In genomic region chr5:157827429-157827828, GRCh38 we compare ENCODE assay signal across 15 cellular contexts. TPM values are rescaled to one million over a fixed set of nuclear protein-coding genes. Genes with fewer than 3 reads are reported as not detected.
DNase-seq lines count a peak whose midpoint lies in the region; ATAC-seq and TF ChIP-seq lines count a peak whose summit lies in the region.
"Had no signal": no experiment of that assay in that cellular context is flagged by ENCODE, and none has a peak within 500 bp of the region (broad histone marks: within the 10 kb centered on the region; RNA-seq: fewer than 3 reads in every experiment).

No MANE protein-coding gene starts in this region.

- H3K27ac Mint-ChIP-seq in activated CD8-positive, alpha-beta T cell treated with anti-CD3 and anti-CD28 coated beads, Interleukin-2, amount 10 ng/mL, durations not matched to agents 7 days and 5 days = no peak overlapping the region

- intact Hi-C loops in heart right ventricle (cut with DNase I) (loop anchor here in 5 of 10 donors (5.0 to 10.0 kb wide), 4 partner anchors 90 to 1307 kb away; no protein-coding TSS in a partner anchor), uterus (cut with DNase I; ENCODE audit: low total_unique reads) (no loop called here)

- H3K9me3 Mint-ChIP-seq in activated CD8-positive, alpha-beta T cell treated with anti-CD3 and anti-CD28 coated beads, Interleukin-2, amount 10 ng/mL, durations not matched to agents 7 days and 5 days (ENCODE audit: insufficient read depth) = no peaks in the 10 kb centered on the region
- H3K9me3 Mint-ChIP-seq: activated naive CD8-positive, alpha-beta T cell treated with anti-CD3 and anti-CD28 coated beads, Interleukin-2, amount 10 ng/mL, durations not matched to agents 7 days and 5 days; neural crest cell; WTC11 had no signal

- TF ChIP-seq POLR2A in uterus (IDR thresholded peaks at IDR 0.05) = no peak

- peak overlapping the region in 7 of 10 donors; percentile 26 to 71 (median 58) for H3K27ac ChIP-seq in heart right ventricle
- H3K27ac ChIP-seq in right atrium auricular region = no peak overlapping the region
- H3K27ac ChIP-seq in uterus = peak overlapping the region; percentile 58

- CTCF ChIA-PET in activated CD8-positive, alpha-beta T cell treated with anti-CD3 and anti-CD28 coated beads, Interleukin-2, amount 10 ng/mL, durations not matched to agents 7 days and 5 days (lab: Charles Lee) = interaction anchor here (1.2 to 2.2 kb wide), 3 partner anchors 10 to 91 kb away, joined by 4 to 8 read pairs (median 6); no protein-coding TSS in a partner anchor

- H3K36me3 ChIP-seq in heart right ventricle (no peaks in the 10 kb centered on the region), right atrium auricular region (no peaks in the 10 kb centered on the region), uterus (no peaks in the 10 kb centered on the region)

- no peak for TF ChIP-seq CTCF in heart right ventricle (IDR thresholded peaks at IDR 0.05)
- TF ChIP-seq CTCF in right atrium auricular region (IDR thresholded peaks at IDR 0.05) = no peak
- no peak for TF ChIP-seq CTCF in uterus (IDR thresholded peaks at IDR 0.05)

- POLR2A ChIA-PET in activated CD8-positive, alpha-beta T cell treated with anti-CD3 and anti-CD28 coated beads, Interleukin-2, amount 10 ng/mL, durations not matched to agents 7 days and 5 days (lab: Charles Lee) = no interaction called here

- H3K4me1 Mint-ChIP-seq in activated CD8-positive, alpha-beta T cell treated with anti-CD3 and anti-CD28 coated beads, Interleukin-2, amount 10 ng/mL, durations not matched to agents 7 days and 5 days (ENCODE audit: low read depth) = peaks cover 15% of the 10 kb centered on the region

- no peaks in the 10 kb centered on the region for H3K27me3 Mint-ChIP-seq in activated CD8-positive, alpha-beta T cell treated with anti-CD3 and anti-CD28 coated beads, Interleukin-2, amount 10 ng/mL, durations not matched to agents 7 days and 5 days (ENCODE audit: low read depth)
- H3K27me3 Mint-ChIP-seq: activated naive CD8-positive, alpha-beta T cell treated with anti-CD3 and anti-CD28 coated beads, Interleukin-2, amount 10 ng/mL, durations not matched to agents 7 days and 5 days had no signal

- H3K4me3 Mint-ChIP-seq in activated CD8-positive, alpha-beta T cell treated with anti-CD3 and anti-CD28 coated beads, Interleukin-2, amount 10 ng/mL, durations not matched to agents 7 days and 5 days = no peak overlapping the region
- H3K4me3 Mint-ChIP-seq: neural crest cell, WTC11 had no signal

- H3K36me3 Mint-ChIP-seq in activated CD8-positive, alpha-beta T cell treated with anti-CD3 and anti-CD28 coated beads, Interleukin-2, amount 10 ng/mL, durations not matched to agents 7 days and 5 days (ENCODE audit: low read depth) = peaks cover 1% of the 10 kb centered on the region
- H3K36me3 Mint-ChIP-seq: WTC11 had no signal

- no peak overlapping the region for H3K4me3 ChIP-seq in heart right ventricle
- no peak overlapping the region for H3K4me3 ChIP-seq in right atrium auricular region
- no peak overlapping the region for H3K4me3 ChIP-seq in uterus
- H3K4me3 ChIP-seq: coronary artery, spleen had no signal

- ATAC-seq in heart right ventricle (peak in 6 of 8 donors; percentile 45 to 81 (median 67)), HG02870 (IDR thresholded peaks at IDR 0.05; ENCODE audit: unreplicated experiment) (no peak)
- no peak for ATAC-seq in activated CD4-positive, CD25-positive, alpha-beta regulatory T cell treated with anti-CD3 and anti-CD28 coated beads, Interleukin-2, amount 50 U/mL, for 24 hours
- no peak for ATAC-seq in activated CD8-positive, alpha-beta T cell treated with anti-CD3 and anti-CD28 coated beads, Interleukin-2, amount 10 ng/mL, durations not matched to agents 7 days and 5 days
- ATAC-seq: WTC11 had no signal

- H3K9me3 ChIP-seq in heart right ventricle = no peaks in the 10 kb centered on the region
- H3K9me3 ChIP-seq in right atrium auricular region = no peaks in the 10 kb centered on the region
- H3K9me3 ChIP-seq in uterus = no peaks in the 10 kb centered on the region
- H3K9me3 ChIP-seq: spleen had no signal

- DNase-seq in heart right ventricle (no peak), right atrium auricular region (ENCODE audit: low spot score) (no peak), dedifferentiated amniotic fluid mesenchymal stem cell (ENCODE audit: extremely low spot score) (peak; percentile 15), left kidney (ENCODE audit: low read depth, low spot score) (peak; percentile 35), uterus (no peak)
- no peak for DNase-seq in activated CD8-positive, alpha-beta T cell treated with anti-CD3 and anti-CD28 coated beads, Interleukin-2, amount 10 ng/mL, durations not matched to agents 7 days and 5 days
- DNase-seq: ACHN; activated naive CD8-positive, alpha-beta T cell treated with anti-CD3 and anti-CD28 coated beads, Interleukin-2, amount 10 ng/mL, durations not matched to agents 7 days and 5 days; kidney glomerular epithelial cell; spleen had no signal

- H3K4me1 ChIP-seq in heart right ventricle (peaks cover 2 to 72% (median 53%) of the 10 kb centered on the region in 9 donors), right atrium auricular region (peaks cover 0 to 42% of the 10 kb centered on the region in 2 donors), uterus (peaks cover 4 to 12% of the 10 kb centered on the region in 2 donors)

- H3K27me3 ChIP-seq in heart right ventricle (no peaks in the 10 kb centered on the region), right atrium auricular region (no peaks in the 10 kb centered on the region), uterus (no peaks in the 10 kb centered on the region)
- H3K27me3 ChIP-seq: spleen had no signal

- WGBS in heart right ventricle, 2 donors = 30 to 46% methylated on average over 3 of the region's 3 CpGs

RNA-seq across cellular contexts. Expression of gene CLINT1, which starts 31.5 kb away (rescaled TPM):
- total RNA-seq in heart right ventricle (10 to 100 TPM; 44.4 to 54.7 (median 52.0) TPM), right atrium auricular region (10 to 100 TPM; 76.3 to 83.6 TPM), uterus (10 to 100 TPM; 36.6 to 96.0 (median 55.3) TPM)
- 10 to 100 TPM; 15.1 to 21.5 TPM for polyA plus RNA-seq in heart right ventricle
- 10 to 100 TPM; 65.7 to 67.2 TPM for total RNA-seq in activated CD8-positive, alpha-beta T cell treated with anti-CD3 and anti-CD28 coated beads, Interleukin-2, amount 10 ng/mL, durations not matched to agents 7 days and 5 days

Comparison
In these comparisons a context has a peak if more than half of its experiments do, and no peak if none do; other contexts are left out.
1. H3K27ac ChIP-seq: peak in heart right ventricle (7 of 10) and uterus (2 of 2); none in right atrium auricular region (0 of 2).
2. ATAC-seq: peak in heart right ventricle (6 of 8); none in activated CD4-positive, CD25-positive, alpha-beta regulatory T cell treated with anti-CD3 and anti-CD28 coated beads, Interleukin-2, amount 50 U/mL, for 24 hours (0 of 2), activated CD8-positive, alpha-beta T cell treated with anti-CD3 and anti-CD28 coated beads, Interleukin-2, amount 10 ng/mL, durations not matched to agents 7 days and 5 days (single experiment) and HG02870 (single experiment).
3. DNase-seq: peak in dedifferentiated amniotic fluid mesenchymal stem cell (single experiment) and left kidney (single experiment); none in heart right ventricle (0 of 2), right atrium auricular region (single experiment), uterus (0 of 2) and activated CD8-positive, alpha-beta T cell treated with anti-CD3 and anti-CD28 coated beads, Interleukin-2, amount 10 ng/mL, durations not matched to agents 7 days and 5 days (single experiment).